Comparison of ENCODE assay signal across 8 cellular contexts in the genomic region with DNA sequence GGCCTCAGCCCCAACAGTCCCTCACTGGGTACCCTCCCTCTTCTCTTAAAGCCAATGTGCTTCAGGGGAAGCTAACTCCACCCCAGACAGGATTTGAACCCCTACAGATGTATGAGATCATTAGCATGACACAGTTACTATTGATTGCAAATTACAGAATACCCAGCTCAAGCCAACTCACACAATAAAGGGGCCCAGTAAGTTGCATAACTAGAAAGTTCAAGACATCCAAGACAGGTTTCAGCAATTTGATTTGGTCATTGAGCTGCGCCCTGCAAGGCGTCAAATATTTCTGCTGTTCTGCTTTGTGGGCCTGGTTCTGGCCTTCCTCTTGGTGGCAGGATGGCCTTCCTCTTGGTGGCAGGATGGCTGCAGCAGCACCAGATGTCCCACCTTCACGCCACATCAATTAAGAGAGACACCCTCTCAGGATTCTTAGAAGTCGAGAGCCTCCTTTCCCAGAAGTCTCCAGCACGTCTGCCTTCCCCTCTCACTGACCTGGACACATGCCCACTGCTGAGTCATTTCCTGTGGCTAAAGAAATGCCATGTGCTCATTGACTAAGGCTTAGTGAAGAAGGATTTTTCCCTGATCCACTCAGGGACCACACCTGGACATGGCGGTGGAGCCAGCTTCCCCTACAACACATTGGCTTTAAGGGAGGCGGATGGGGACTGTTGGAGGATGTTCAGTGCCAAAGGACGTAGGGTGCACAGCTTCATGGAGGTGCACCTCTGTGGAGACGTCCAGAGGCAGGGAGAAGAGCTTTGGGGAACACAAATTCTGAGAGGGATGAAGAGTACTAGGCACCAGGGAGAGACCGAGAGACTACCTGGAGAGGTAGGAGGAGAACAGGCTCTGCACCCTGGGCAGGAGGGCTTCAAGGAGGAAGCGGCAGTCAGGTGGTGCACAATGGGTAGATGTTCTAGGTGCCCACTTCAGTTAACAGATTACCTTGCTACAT.
DNase-seq lines count a peak whose midpoint lies in the region.

No MANE protein-coding gene starts in this region.

- H3K4me3 ChIP-seq in muscle layer of colon (ENCODE audit: low read depth in 1 of 2, low read length in 2 of 2) = peak overlapping the region in 1 of 2 donors; percentile 8
- no peak overlapping the region for H3K4me3 ChIP-seq in effector memory CD4-positive, alpha-beta T cell (ENCODE audit: insufficient read depth, low read depth, low read length, poor library complexity, severe bottlenecking)

- peaks cover 76% of the 10 kb centered on the region for H3K4me1 ChIP-seq in muscle layer of colon (ENCODE audit: insufficient read depth, low read length)
- no peaks in the 10 kb centered on the region for H3K4me1 ChIP-seq in effector memory CD4-positive, alpha-beta T cell (ENCODE audit: control insufficient read depth, insufficient read depth, low read length, poor library complexity, severe bottlenecking)

- peak overlapping the region; percentile 47 for H3K27ac ChIP-seq in muscle layer of colon (ENCODE audit: low read depth, low read length)
- H3K27ac ChIP-seq in effector memory CD4-positive, alpha-beta T cell (ENCODE audit: insufficient read depth, low read length, poor library complexity, severe bottlenecking) = no peak overlapping the region

- no peak overlapping the region for H3K9ac ChIP-seq in muscle layer of colon (ENCODE audit: low read length)

- H3K36me3 ChIP-seq in muscle layer of colon (ENCODE audit: insufficient read depth, low read length) = peaks cover 70% of the 10 kb centered on the region
- H3K36me3 ChIP-seq in effector memory CD4-positive, alpha-beta T cell (ENCODE audit: control insufficient read depth, insufficient read depth, low read length) = peaks cover 21% of the 10 kb centered on the region

- H3K27me3 ChIP-seq in muscle layer of colon (ENCODE audit: control insufficient read depth in 1 of 2, insufficient read depth in 2 of 2, low read length in 2 of 2) = no peaks in the 10 kb centered on the region
- H3K27me3 ChIP-seq in effector memory CD4-positive, alpha-beta T cell (replicated peaks; ENCODE audit: control insufficient read depth, insufficient read depth, low read length, poor library complexity, severe bottlenecking) = no peaks in the 10 kb centered on the region

- peak; percentile 86 for DNase-seq in AG20443 (ENCODE audit: low spot score)
- DNase-seq in NCI-H2029 (lab: John Stamatoyannopoulos, UW) = peak; percentile 61
- peak; percentile 45 for DNase-seq in dedifferentiated amniotic fluid mesenchymal stem cell (ENCODE audit: extremely low spot score)
- DNase-seq in effector memory CD4-positive, alpha-beta T cell = no peak
- DNase-seq in NCI-H2081 treated with DMSO at 0.1 percent for 48 hours (lab: John Stamatoyannopoulos, UW) = no peak
- DNase-seq in activated effector memory CD4-positive, alpha-beta T cell treated with Interleukin-2 at 50 U/mL for 16 hours = no peak
- DNase-seq in NCI-H187 treated with DMSO at 0.1 percent for 48 hours (lab: John Stamatoyannopoulos, UW) = no peak

- no peaks in the 10 kb centered on the region for H3K9me3 ChIP-seq in muscle layer of colon (ENCODE audit: low read length)
- H3K9me3 ChIP-seq in effector memory CD4-positive, alpha-beta T cell (ENCODE audit: control insufficient read depth, low read length) = no peaks in the 10 kb centered on the region

Comparison
In these comparisons a context has a peak if more than half of its experiments do, and no peak if none do; other contexts are left out.
1. DNase-seq: peak in AG20443 (single experiment), NCI-H2029 (single experiment) and dedifferentiated amniotic fluid mesenchymal stem cell (single experiment); none in effector memory CD4-positive, alpha-beta T cell (0 of 3), NCI-H2081 treated with DMSO at 0.1 percent for 48 hours (single experiment), activated effector memory CD4-positive, alpha-beta T cell treated with Interleukin-2 at 50 U/mL for 16 hours (single experiment) and NCI-H187 treated with DMSO at 0.1 percent for 48 hours (single experiment).